8 cellular contexts compared by ENCODE assay signal in genomic region chrX:134460005-134460860, GRCh38. TPM values are rescaled to one million over a fixed set of nuclear protein-coding genes. Genes with fewer than 3 reads are reported as not detected.
DNase-seq lines count a peak whose midpoint lies in the region; ATAC-seq and TF ChIP-seq lines count a peak whose summit lies in the region.

Gene HPRT1 (plus strand): TSS chrX:134460165. CDS start chrX:134460312, 147 bp downstream.

- POLR2A ChIA-PET in RWPE1 (lab: Yijun Ruan, JAX; ENCODE audit: low non-redundant PET), result no interaction called here

- peak within 1 kb of the TSS; percentile 45 for H3K27ac Mint-ChIP-seq in nephron progenitor cell

- DNase-seq in DMS153 (lab: John Stamatoyannopoulos, UW), result peak; percentile 74
- peak; percentile 64 for DNase-seq in Jurkat, Clone E6-1 (ENCODE audit: low read depth, low spot score)
- peak; percentile 38 for DNase-seq in RWPE1 (ENCODE audit: low spot score)
- peak; percentile 64 for DNase-seq in activated T-helper 9 cell treated with anti-CD3 and anti-CD28 coated beads, Interleukin-2, amount 50 U/mL, for 16 hours (ENCODE audit: low read depth)
- peak; percentile 64 for DNase-seq in fibroblast of the aortic adventitia (ENCODE audit: low read depth)
- DNase-seq in nephron progenitor cell, result peak; percentile 84
- DNase-seq in stimulated activated naive CD8-positive, alpha-beta T cell treated with anti-CD3 and anti-CD28 coated beads, Interleukin-15, Interleukin-2, amounts not matched to agents 100 U/mL and 50 U/mL, for 24 hours, result peak; percentile 72

- peaks cover 36% of the 10 kb centered on the region for H3K9me3 Mint-ChIP-seq in nephron progenitor cell

- H3K27ac ChIP-seq in RWPE1, result peak within 1 kb of the TSS; percentile 75

- peaks cover 2% of the 10 kb centered on the region for H3K27me3 Mint-ChIP-seq in nephron progenitor cell (ENCODE audit: low read depth, poor library complexity)

- CTCF ChIA-PET in RWPE1 (lab: Yijun Ruan, JAX), result no interaction called here

- peaks cover 7% of the 10 kb centered on the region for H3K4me1 Mint-ChIP-seq in nephron progenitor cell

- peaks cover 11% of the 10 kb centered on the region for H3K36me3 Mint-ChIP-seq in nephron progenitor cell (ENCODE audit: low read depth)

- peak; percentile 87 for ATAC-seq in GM21529 (IDR thresholded peaks at IDR 0.05; ENCODE audit: unreplicated experiment)
- ATAC-seq in stimulated activated naive CD8-positive, alpha-beta T cell treated with anti-CD3 and anti-CD28 coated beads, Interleukin-15, Interleukin-2, amounts not matched to agents 100 U/mL and 50 U/mL, for 24 hours, result peak; percentile 97

- TF ChIP-seq CTCF in RWPE1 (conservative IDR thresholded peaks at IDR 0.05; ENCODE audit: low read depth) (no peak), fibroblast of the aortic adventitia (IDR thresholded peaks at IDR 0.05; ENCODE audit: insufficient read depth, low read length) (no peak), nephron progenitor cell (IDR thresholded peaks at IDR 0.05) (no peak)

- peak within 1 kb of the TSS; percentile 68 for H3K4me3 ChIP-seq in Jurkat, Clone E6-1 (ENCODE audit: low read length)
- H3K4me3 ChIP-seq in fibroblast of the aortic adventitia (ENCODE audit: low read depth, low read length), result peak within 1 kb of the TSS; percentile 71

- H3K4me3 Mint-ChIP-seq in nephron progenitor cell, result peak within 1 kb of the TSS; percentile 86

RNA-seq across cellular contexts. Expression of gene HPRT1, which starts in this region (rescaled TPM):
- polyA plus RNA-seq in Jurkat, Clone E6-1 (2012; ENCODE audit: insufficient read depth, insufficient read length), result 106 TPM
- total RNA-seq in fibroblast of the aortic adventitia (ENCODE audit: low replicate concordance), result 10.0 and 20.2 TPM in 2 replicates

Comparison
In these comparisons a context has a peak if more than half of its experiments do, and no peak if none do; other contexts are left out.
1. Peak in every context shown above with its lines: DNase-seq, ATAC-seq, H3K4me3 ChIP-seq and H3K27ac ChIP-seq.